1 cellular context compared by ENCODE assay signal in the genomic region with DNA sequence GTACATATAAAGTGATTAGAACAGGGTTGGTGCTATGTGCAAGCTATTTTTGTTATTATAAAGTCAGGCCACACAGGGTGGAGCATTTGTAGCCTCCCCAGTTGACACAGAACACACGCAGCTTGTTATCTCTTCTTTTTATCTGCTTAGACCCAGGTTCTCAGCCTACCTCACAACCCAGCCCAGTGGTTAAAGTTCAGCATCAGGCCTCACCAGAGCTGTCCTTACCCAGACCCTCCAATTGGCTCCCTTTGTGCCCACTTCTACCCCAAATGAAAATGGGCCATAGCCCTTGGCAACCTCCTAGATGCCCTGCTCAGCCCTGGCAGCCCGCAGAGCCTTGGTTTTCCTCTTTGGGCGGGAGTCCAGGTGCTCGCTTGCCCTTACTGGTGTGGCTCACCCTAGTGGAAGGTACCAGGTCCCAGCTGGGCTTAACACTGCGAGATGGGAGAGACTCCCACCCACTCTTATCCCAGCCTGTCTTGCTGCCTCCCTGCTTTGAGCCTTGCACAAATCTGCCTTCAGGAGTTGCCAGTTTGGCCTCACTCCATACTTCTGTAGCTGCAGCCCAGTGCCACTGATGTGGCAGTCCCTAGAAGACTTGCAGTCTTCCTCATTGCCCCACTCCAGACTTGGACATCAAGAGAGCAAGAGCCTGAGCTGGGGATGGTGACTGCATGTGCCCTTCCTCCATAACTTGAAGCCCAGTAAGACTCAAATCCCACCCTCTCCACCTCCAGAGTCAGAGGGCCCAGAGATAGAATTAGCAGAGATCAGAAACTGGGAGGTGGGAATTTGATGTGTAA.
TF ChIP-seq lines count a peak whose summit lies in the region.

No MANE protein-coding gene starts in this region.

TF ChIP-seq in IMR-90, 13 proteins besides CTCF, POLR2A, EP300 and RAD21:
- no peak for TF ChIP-seq MXI1 (IDR thresholded peaks at IDR 0.05; ENCODE audit: borderline replicate concordance, low read depth, low read length)
- TF ChIP-seq MAFK (IDR thresholded peaks at IDR 0.05; ENCODE audit: low read depth, low read length): no peak
- TF ChIP-seq, protein P1, sequence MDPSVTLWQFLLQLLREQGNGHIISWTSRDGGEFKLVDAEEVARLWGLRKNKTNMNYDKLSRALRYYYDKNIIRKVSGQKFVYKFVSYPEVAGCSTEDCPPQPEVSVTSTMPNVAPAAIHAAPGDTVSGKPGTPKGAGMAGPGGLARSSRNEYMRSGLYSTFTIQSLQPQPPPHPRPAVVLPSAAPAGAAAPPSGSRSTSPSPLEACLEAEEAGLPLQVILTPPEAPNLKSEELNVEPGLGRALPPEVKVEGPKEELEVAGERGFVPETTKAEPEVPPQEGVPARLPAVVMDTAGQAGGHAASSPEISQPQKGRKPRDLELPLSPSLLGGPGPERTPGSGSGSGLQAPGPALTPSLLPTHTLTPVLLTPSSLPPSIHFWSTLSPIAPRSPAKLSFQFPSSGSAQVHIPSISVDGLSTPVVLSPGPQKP (IDR thresholded peaks at IDR 0.05; ENCODE audit: borderline replicate concordance, low read depth, low read length): no peak
- no peak for TF ChIP-seq MAZ (IDR thresholded peaks at IDR 0.05; ENCODE audit: borderline replicate concordance, low read depth, low read length)
- TF ChIP-seq BHLHE40 (IDR thresholded peaks at IDR 0.05; ENCODE audit: low read depth, low read length): no peak
- TF ChIP-seq, protein P2, sequence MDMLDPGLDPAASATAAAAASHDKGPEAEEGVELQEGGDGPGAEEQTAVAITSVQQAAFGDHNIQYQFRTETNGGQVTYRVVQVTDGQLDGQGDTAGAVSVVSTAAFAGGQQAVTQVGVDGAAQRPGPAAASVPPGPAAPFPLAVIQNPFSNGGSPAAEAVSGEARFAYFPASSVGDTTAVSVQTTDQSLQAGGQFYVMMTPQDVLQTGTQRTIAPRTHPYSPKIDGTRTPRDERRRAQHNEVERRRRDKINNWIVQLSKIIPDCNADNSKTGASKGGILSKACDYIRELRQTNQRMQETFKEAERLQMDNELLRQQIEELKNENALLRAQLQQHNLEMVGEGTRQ (IDR thresholded peaks at IDR 0.05; ENCODE audit: low read depth, low read length): no peak
- no peak for TF ChIP-seq NFE2L2 (IDR thresholded peaks at IDR 0.05; ENCODE audit: low read depth, low read length)
- TF ChIP-seq CHD1 (IDR thresholded peaks at IDR 0.05; ENCODE audit: low read depth, low read length): no peak
- TF ChIP-seq SMC3 (IDR thresholded peaks at IDR 0.05; ENCODE audit: low read depth, low read length): no peak
- TF ChIP-seq FOS (IDR thresholded peaks at IDR 0.05; ENCODE audit: low read depth, low read length): no peak
- TF ChIP-seq CEBPB (IDR thresholded peaks at IDR 0.05; ENCODE audit: low read depth, low read length): no peak
- no peak for TF ChIP-seq RFX5 (IDR thresholded peaks at IDR 0.05; ENCODE audit: low read depth, low read length)
- no peak for TF ChIP-seq RCOR1 (IDR thresholded peaks at IDR 0.05; ENCODE audit: insufficient replicate concordance, low read length)
